ENCODE assay signal across 19 cellular contexts in the genomic region with DNA sequence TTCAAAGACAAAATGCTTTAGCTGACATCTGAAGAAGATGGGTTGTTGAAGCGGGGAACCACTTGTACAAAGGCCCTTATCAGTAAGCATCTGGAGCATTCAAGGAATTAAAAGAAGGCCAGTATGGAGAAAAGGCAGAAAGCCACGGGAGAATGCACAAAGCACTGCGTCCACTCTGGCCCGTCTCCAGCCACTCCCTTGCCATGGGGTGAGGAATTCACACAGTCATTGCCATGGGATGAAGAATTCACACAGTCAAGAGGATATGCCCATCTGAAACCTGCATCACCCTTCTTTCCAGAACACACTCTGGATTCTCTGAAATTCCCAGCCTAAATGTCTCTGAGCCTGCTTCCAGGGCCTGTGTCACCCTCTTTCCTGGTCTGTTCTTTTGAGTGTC. TPM values are rescaled to one million over a fixed set of nuclear protein-coding genes. Genes with fewer than 3 reads are reported as not detected.
A peak's percentile ranks its signal among the peaks of the same experiment; 100 is the strongest.
DNase-seq lines count a peak whose midpoint lies in the region; ATAC-seq and TF ChIP-seq lines count a peak whose summit lies in the region.
"Had no signal": no experiment of that assay in that cellular context is flagged by ENCODE, and none has a peak within 500 bp of the region (broad histone marks: within the 10 kb centered on the region; RNA-seq: fewer than 3 reads in every experiment).

No MANE protein-coding gene starts in this region.

- H3K4me3 Mint-ChIP-seq in HFFc6, result no peak overlapping the region
- H3K4me3 Mint-ChIP-seq: activated CD4-positive, alpha-beta memory T cell treated with anti-CD3 and anti-CD28 coated beads, Interleukin-2, amount 10 ng/mL, durations not matched to agents 7 days and 5 days; activated naive CD8-positive, alpha-beta T cell treated with anti-CD3 and anti-CD28 coated beads, Interleukin-2, amount 10 ng/mL, durations not matched to agents 7 days and 5 days; effector memory CD8-positive, alpha-beta T cell had no signal

- no peaks in the 10 kb centered on the region for H3K4me1 ChIP-seq in left lung
- H3K4me1 ChIP-seq: HAP-1, pancreas had no signal

- peak; percentile 58 for DNase-seq in HFFc6
- peak; percentile 93 for DNase-seq in astrocyte of the hippocampus (ENCODE audit: low read depth, low spot score)
- no peak for DNase-seq in left lung
- no peak for DNase-seq in activated effector memory CD4-positive, alpha-beta T cell treated with anti-CD3 and anti-CD28 coated beads, Interleukin-2, amount 50 U/mL, for 16 hours
- DNase-seq in stimulated activated CD4-positive, alpha-beta T cell treated with anti-CD3 and anti-CD28 coated beads, Interleukin-2, amount 100 ng/mL, for 48 hours, result no peak
- DNase-seq: activated CD4-positive, alpha-beta memory T cell treated with anti-CD3 and anti-CD28 coated beads, Interleukin-2, amount 10 ng/mL, durations not matched to agents 7 days and 5 days; activated naive CD8-positive, alpha-beta T cell treated with anti-CD3 and anti-CD28 coated beads, Interleukin-2, amount 10 ng/mL, durations not matched to agents 7 days and 5 days; activated T-cell treated with anti-CD3 and anti-CD28 coated beads, Interleukin-2, amount 50 U/mL, for 48 hours; caudate nucleus; effector memory CD8-positive, alpha-beta T cell; NCI-H2227 treated with DMSO at 0.1 percent for 48 hours; pancreas; small intestine had no signal

- peak; percentile 22 for ATAC-seq in left lung
- no peak for ATAC-seq in HG03280 (IDR thresholded peaks at IDR 0.05; ENCODE audit: unreplicated experiment)
- ATAC-seq in GM21381 (IDR thresholded peaks at IDR 0.05; ENCODE audit: unreplicated experiment), result no peak
- ATAC-seq: effector memory CD8-positive, alpha-beta T cell; left lobe of liver; pancreas had no signal

- TF ChIP-seq CTCF in HFFc6 (IDR thresholded peaks at IDR 0.05), result no peak
- no peak for TF ChIP-seq CTCF in left lung (IDR thresholded peaks at IDR 0.05)

- no peaks in the 10 kb centered on the region for H3K27me3 ChIP-seq in left lung
- H3K27me3 ChIP-seq: pancreas had no signal

- no peaks in the 10 kb centered on the region; the same call in 1 of the 2 replicates for H3K27me3 Mint-ChIP-seq in HFFc6 (ENCODE audit: insufficient read depth)
- H3K27me3 Mint-ChIP-seq: activated CD4-positive, alpha-beta memory T cell treated with anti-CD3 and anti-CD28 coated beads, Interleukin-2, amount 10 ng/mL, durations not matched to agents 7 days and 5 days; effector memory CD8-positive, alpha-beta T cell had no signal

- H3K36me3 Mint-ChIP-seq in HFFc6 (ENCODE audit: low read depth), result no peaks in the 10 kb centered on the region
- H3K36me3 Mint-ChIP-seq: activated naive CD8-positive, alpha-beta T cell treated with anti-CD3 and anti-CD28 coated beads, Interleukin-2, amount 10 ng/mL, durations not matched to agents 7 days and 5 days had no signal

- H3K4me1 Mint-ChIP-seq in HFFc6 (ENCODE audit: low read depth), result peaks cover 25% of the 10 kb centered on the region
- H3K4me1 Mint-ChIP-seq: activated CD4-positive, alpha-beta memory T cell treated with anti-CD3 and anti-CD28 coated beads, Interleukin-2, amount 10 ng/mL, durations not matched to agents 7 days and 5 days; activated naive CD8-positive, alpha-beta T cell treated with anti-CD3 and anti-CD28 coated beads, Interleukin-2, amount 10 ng/mL, durations not matched to agents 7 days and 5 days had no signal

- H3K36me3 ChIP-seq in left lung, result no peaks in the 10 kb centered on the region
- H3K36me3 ChIP-seq: HAP-1, pancreas had no signal

- no peaks in the 10 kb centered on the region for H3K9me3 Mint-ChIP-seq in HFFc6
- H3K9me3 Mint-ChIP-seq: activated CD4-positive, alpha-beta memory T cell treated with anti-CD3 and anti-CD28 coated beads, Interleukin-2, amount 10 ng/mL, durations not matched to agents 7 days and 5 days; activated naive CD8-positive, alpha-beta T cell treated with anti-CD3 and anti-CD28 coated beads, Interleukin-2, amount 10 ng/mL, durations not matched to agents 7 days and 5 days; effector memory CD8-positive, alpha-beta T cell had no signal

- no peaks in the 10 kb centered on the region for H3K9me3 ChIP-seq in left lung
- H3K9me3 ChIP-seq: HAP-1, pancreas had no signal

- intact Hi-C loops in left lung (cut with DNase I), result no loop called here

- H3K4me3 ChIP-seq in left lung, result no peak overlapping the region
- H3K4me3 ChIP-seq: HAP-1, pancreas had no signal

- peak overlapping the region; percentile 63; the same call in 1 of the 2 replicates for H3K27ac Mint-ChIP-seq in HFFc6
- H3K27ac Mint-ChIP-seq: activated CD4-positive, alpha-beta memory T cell treated with anti-CD3 and anti-CD28 coated beads, Interleukin-2, amount 10 ng/mL, durations not matched to agents 7 days and 5 days; activated naive CD8-positive, alpha-beta T cell treated with anti-CD3 and anti-CD28 coated beads, Interleukin-2, amount 10 ng/mL, durations not matched to agents 7 days and 5 days; effector memory CD8-positive, alpha-beta T cell had no signal

- H3K27ac ChIP-seq in left lung, result no peak overlapping the region
- H3K27ac ChIP-seq: C4-2B, pancreas, RWPE1 had no signal

RNA-seq across cellular contexts. Expression of a gene that starts 26.7 kb away (rescaled TPM):
- total RNA-seq in HFFc6 (2021; fragmentation: NEBNext Ultra II Directional; extraction: Animal tissue kit (Norgen Biotek cat#: 25700)), result 10 to 100 TPM; 33.7 to 45.3 (median 43.8) TPM
- total RNA-seq in left lung, result 10 to 100 TPM; 29.6 to 41.4 TPM

RNA-seq across cellular contexts. Expression of a gene that starts 40.1 kb away (rescaled TPM):
- total RNA-seq in HFFc6 (2021; fragmentation: NEBNext Ultra II Directional; extraction: Animal tissue kit (Norgen Biotek cat#: 25700)), result 10 to 100 TPM; 19.4 to 23.9 (median 22.1) TPM
- 1 to 10 TPM; 4.1 to 5.9 TPM for total RNA-seq in left lung

Comparison
In these comparisons a context has a peak if more than half of its experiments do, and no peak if none do; other contexts are left out.
1. DNase-seq: peak in HFFc6 (single experiment) and astrocyte of the hippocampus (single experiment); none in left lung (0 of 2), activated effector memory CD4-positive, alpha-beta T cell treated with anti-CD3 and anti-CD28 coated beads, Interleukin-2, amount 50 U/mL, for 16 hours (single experiment) and stimulated activated CD4-positive, alpha-beta T cell treated with anti-CD3 and anti-CD28 coated beads, Interleukin-2, amount 100 ng/mL, for 48 hours (0 of 2).